1 cellular context compared by ENCODE assay signal in the genomic region with DNA sequence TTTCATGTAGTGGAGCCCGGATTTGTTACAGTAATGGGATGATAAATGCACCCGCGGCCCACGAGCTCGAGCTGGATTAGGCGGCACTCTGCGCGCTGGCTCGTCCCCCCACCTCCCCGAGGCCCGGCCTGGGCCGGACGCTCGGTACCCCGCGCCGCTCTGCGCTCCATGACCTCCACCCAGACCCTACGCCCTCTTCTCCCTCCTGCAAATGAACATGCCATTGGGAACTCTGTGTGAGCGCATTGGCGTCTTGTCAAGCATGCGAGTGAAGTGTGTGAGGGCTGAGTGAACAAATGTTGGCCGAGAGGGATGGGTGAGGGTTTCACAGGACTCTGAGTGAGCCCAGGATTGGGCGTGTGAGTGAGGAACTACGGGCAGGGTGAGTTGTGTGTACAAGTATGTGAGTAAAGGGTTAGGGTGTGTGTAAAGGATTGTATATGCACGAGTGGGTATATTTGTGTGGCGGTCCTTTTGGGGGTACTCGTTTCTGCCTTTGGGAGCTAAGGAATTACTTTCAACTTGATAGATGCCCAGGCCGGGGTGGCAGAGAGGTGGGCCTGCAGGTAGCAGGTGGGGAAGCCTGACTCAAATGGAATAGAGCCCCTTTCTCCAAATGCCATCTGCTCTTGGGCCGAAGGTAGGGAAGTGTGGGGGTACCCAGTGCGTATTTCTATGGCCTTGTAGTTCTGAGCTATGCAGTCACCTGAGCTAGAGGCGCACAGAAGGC.
TF ChIP-seq lines count a peak whose summit lies in the region.

No MANE protein-coding gene starts in this region.

TF ChIP-seq in GM23338, 12 proteins besides CTCF, POLR2A, EP300 and RAD21 (continued from another document):
- TF ChIP-seq, protein P1, sequence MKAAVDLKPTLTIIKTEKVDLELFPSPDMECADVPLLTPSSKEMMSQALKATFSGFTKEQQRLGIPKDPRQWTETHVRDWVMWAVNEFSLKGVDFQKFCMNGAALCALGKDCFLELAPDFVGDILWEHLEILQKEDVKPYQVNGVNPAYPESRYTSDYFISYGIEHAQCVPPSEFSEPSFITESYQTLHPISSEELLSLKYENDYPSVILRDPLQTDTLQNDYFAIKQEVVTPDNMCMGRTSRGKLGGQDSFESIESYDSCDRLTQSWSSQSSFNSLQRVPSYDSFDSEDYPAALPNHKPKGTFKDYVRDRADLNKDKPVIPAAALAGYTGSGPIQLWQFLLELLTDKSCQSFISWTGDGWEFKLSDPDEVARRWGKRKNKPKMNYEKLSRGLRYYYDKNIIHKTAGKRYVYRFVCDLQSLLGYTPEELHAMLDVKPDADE (IDR thresholded peaks at IDR 0.05), result no peak
- TF ChIP-seq NANOG (IDR thresholded peaks at IDR 0.05; ENCODE audit: borderline replicate concordance), result no peak
- peak; percentile 87 for TF ChIP-seq EZH2 (IDR thresholded peaks at IDR 0.05; ENCODE audit: low read depth, unreplicated experiment)
- TF ChIP-seq ZNF331 (CRISPR knock-in tag; IDR thresholded peaks at IDR 0.05; ENCODE audit: low read depth), result no peak
- no peak for TF ChIP-seq POLR2AphosphoS5 (IDR thresholded peaks at IDR 0.05; ENCODE audit: low read depth)
